9 cellular contexts compared by ENCODE assay signal in genomic region chr1:39230261-39231190, GRCh38. TPM values are rescaled to one million over a fixed set of nuclear protein-coding genes. Genes with fewer than 3 reads are reported as not detected.
DNase-seq lines count a peak whose midpoint lies in the region; ATAC-seq and TF ChIP-seq lines count a peak whose summit lies in the region.
"Had no signal": no experiment of that assay in that cellular context is flagged by ENCODE, and none has a peak within 500 bp of the region (broad histone marks: within the 10 kb centered on the region; RNA-seq: fewer than 3 reads in every experiment).

No MANE protein-coding gene starts in this region.

- ATAC-seq in GM18907 (IDR thresholded peaks at IDR 0.05; ENCODE audit: unreplicated experiment) (peak; percentile 88), HG03280 (IDR thresholded peaks at IDR 0.05; ENCODE audit: unreplicated experiment) (peak; percentile 76), GM21360 (IDR thresholded peaks at IDR 0.05; ENCODE audit: unreplicated experiment) (no peak)
- ATAC-seq: foreskin keratinocyte had no signal

- H3K27me3 ChIP-seq in left ventricle myocardium inferior (ENCODE audit: low read depth), result no peaks in the 10 kb centered on the region
- H3K27me3 ChIP-seq in spleen (replicated peaks in 1 of 7), result no peaks in the 10 kb centered on the region
- H3K27me3 ChIP-seq in WERI-Rb-1 (ENCODE audit: insufficient read depth, low read depth, severe bottlenecking), result no peaks in the 10 kb centered on the region
- H3K27me3 ChIP-seq: foreskin keratinocyte had no signal

- TF ChIP-seq CTCF in left ventricle myocardium inferior (IDR thresholded peaks at IDR 0.05; ENCODE audit: borderline replicate concordance) (no peak), spleen (IDR thresholded peaks at IDR 0.05 in 8 of 11, conservative IDR thresholded peaks at IDR 0.05 in 3 of 11) (no peak), WERI-Rb-1 (IDR thresholded peaks at IDR 0.05; ENCODE audit: low read depth, low read length) (no peak)

- H3K36me3 ChIP-seq in left ventricle myocardium inferior (peaks cover 8% of the 10 kb centered on the region), spleen (peaks cover 0 to 40% (median 10%) of the 10 kb centered on the region in 6 donors), WERI-Rb-1 (peaks cover 19% of the 10 kb centered on the region)

- peaks cover 66% of the 10 kb centered on the region for H3K4me1 ChIP-seq in left ventricle myocardium inferior
- H3K4me1 ChIP-seq in spleen, result peaks cover 24 to 82% (median 60%) of the 10 kb centered on the region in 6 donors

- TF ChIP-seq POLR2A in spleen (IDR thresholded peaks at IDR 0.05), result no peak

- H3K4me3 ChIP-seq in left ventricle myocardium inferior, result no peak overlapping the region
- peak overlapping the region in 2 of 8 donors; percentile 1 to 31 for H3K4me3 ChIP-seq in spleen
- no peak overlapping the region for H3K4me3 ChIP-seq in WERI-Rb-1 (ENCODE audit: low read depth, low read length)

- POLR2A ChIA-PET in activated CD4-positive, alpha-beta memory T cell treated with anti-CD3 and anti-CD28 coated beads for 36 hours (lab: Charles Lee), result interaction anchor here (0.8 to 1.7 kb wide), 5 partner anchors 15 to 38 kb away, joined by 3 to 7 read pairs (median 4); no protein-coding TSS in a partner anchor

- peaks cover 22% of the 10 kb centered on the region for H3K36me3 Mint-ChIP-seq in activated CD4-positive, alpha-beta memory T cell treated with anti-CD3 and anti-CD28 coated beads for 36 hours

- CTCF ChIA-PET in activated CD4-positive, alpha-beta memory T cell treated with anti-CD3 and anti-CD28 coated beads for 36 hours (lab: Charles Lee), result interaction anchor here (1.0 to 3.8 kb wide), 5 partner anchors 14 to 38 kb away, joined by 3 to 17 read pairs (median 3); partner anchors contain the start of gene MACF1

- peak overlapping the region; percentile 46 for H3K4me3 Mint-ChIP-seq in activated CD4-positive, alpha-beta memory T cell treated with anti-CD3 and anti-CD28 coated beads for 36 hours

- H3K27ac ChIP-seq in left ventricle myocardium inferior (replicated peaks), result peak overlapping the region; percentile 53
- H3K27ac ChIP-seq in spleen, result peak overlapping the region; percentile 40 to 84 (median 66)
- no peak overlapping the region for H3K27ac ChIP-seq in WERI-Rb-1
- H3K27ac ChIP-seq: foreskin keratinocyte had no signal

- H3K9me3 Mint-ChIP-seq in activated CD4-positive, alpha-beta memory T cell treated with anti-CD3 and anti-CD28 coated beads for 36 hours, result no peaks in the 10 kb centered on the region

- peak; percentile 59 for DNase-seq in activated CD4-positive, alpha-beta memory T cell treated with anti-CD3 and anti-CD28 coated beads for 36 hours
- DNase-seq in left ventricle myocardium inferior (no peak), spleen (peak; percentile 85), HuH-7 (ENCODE audit: low spot score) (no peak), WERI-Rb-1 (no peak)

- WGBS in spleen, 5 donors, result 48 to 55% (median 51%) methylated on average over 9 of the region's 9 CpGs

- peak overlapping the region; percentile 72 for H3K27ac Mint-ChIP-seq in activated CD4-positive, alpha-beta memory T cell treated with anti-CD3 and anti-CD28 coated beads for 36 hours

- peaks cover 57% of the 10 kb centered on the region for H3K4me1 Mint-ChIP-seq in activated CD4-positive, alpha-beta memory T cell treated with anti-CD3 and anti-CD28 coated beads for 36 hours (ENCODE audit: low read depth)

- H3K27me3 Mint-ChIP-seq in activated CD4-positive, alpha-beta memory T cell treated with anti-CD3 and anti-CD28 coated beads for 36 hours, result no peaks in the 10 kb centered on the region

- H3K9me3 ChIP-seq in left ventricle myocardium inferior (replicated peaks) (no peaks in the 10 kb centered on the region), spleen (no peaks in the 10 kb centered on the region), WERI-Rb-1 (ENCODE audit: severe bottlenecking) (no peaks in the 10 kb centered on the region)

- intact Hi-C loops in activated CD4-positive, alpha-beta memory T cell treated with anti-CD3 and anti-CD28 coated beads for 36 hours (cut with micrococcal nuclease), result no loop called here
- intact Hi-C loops in left ventricle myocardium inferior (cut with micrococcal nuclease), result no loop called here
- intact Hi-C loops in spleen (cut with DNase I; ENCODE audit: low total_unique reads), result no loop called here

RNA-seq across cellular contexts. Expression of gene MACF1, which starts 26.0 kb away (rescaled TPM):
- total RNA-seq in activated CD4-positive, alpha-beta memory T cell treated with anti-CD3 and anti-CD28 coated beads for 36 hours, result 100 to 1,000 TPM; 239 to 240 TPM
- total RNA-seq in left ventricle myocardium inferior, result 181 TPM
- total RNA-seq in spleen, result 100 to 1,000 TPM; 363 to 641 (median 446) TPM
- 10 to 100 TPM; 50.8 to 77.9 (median 72.9) TPM for polyA plus RNA-seq in spleen

Comparison
In these comparisons a context has a peak if more than half of its experiments do, and no peak if none do; other contexts are left out.
1. DNase-seq: peak in activated CD4-positive, alpha-beta memory T cell treated with anti-CD3 and anti-CD28 coated beads for 36 hours (single experiment) and spleen (single experiment); none in left ventricle myocardium inferior (single experiment), HuH-7 (single experiment) and WERI-Rb-1 (single experiment).